8 cellular contexts compared by ENCODE assay signal in the genomic region with DNA sequence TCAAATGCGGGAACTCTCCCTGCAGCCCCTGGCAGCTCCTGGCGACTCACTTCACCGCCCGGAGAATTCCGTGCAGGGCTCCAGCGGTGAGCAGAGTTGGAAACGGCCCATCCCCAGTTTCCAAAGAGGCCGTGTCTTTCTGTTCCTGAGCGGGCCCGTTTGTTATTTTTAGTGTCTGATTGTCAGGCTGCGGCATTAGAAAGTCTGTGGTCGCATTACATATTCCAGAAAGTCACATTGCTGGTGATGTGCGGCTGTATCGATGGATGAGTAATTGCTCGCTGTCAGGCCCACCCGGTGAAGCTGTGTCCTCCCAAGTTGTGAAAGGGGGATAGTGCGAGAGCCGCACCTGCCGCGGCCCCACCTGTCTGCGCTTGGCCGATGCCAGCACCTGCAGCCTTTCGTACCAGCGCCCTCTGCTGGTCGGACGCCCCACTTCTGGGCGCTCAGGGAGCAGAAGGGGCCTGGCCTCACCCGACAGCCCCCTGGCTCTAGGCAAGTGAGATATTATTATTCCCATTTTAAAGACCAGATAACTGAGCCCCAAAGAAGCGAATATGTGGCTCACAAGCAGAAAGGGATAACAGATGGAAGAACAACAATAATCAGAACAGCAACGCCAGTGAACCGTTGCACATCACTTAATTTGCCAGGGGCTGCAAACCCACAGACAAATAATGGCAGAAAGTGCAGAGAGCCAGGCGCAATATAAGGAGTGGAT.
DNase-seq lines count a peak whose midpoint lies in the region; ATAC-seq and TF ChIP-seq lines count a peak whose summit lies in the region.

No MANE protein-coding gene starts in this region.

- no CpG with 5 or more reads among the region's 32 CpGs for WGBS in trophoblast cell (ENCODE audit: extremely low coverage, insufficient coverage, insufficient read length)

- H3K36me3 ChIP-seq in trophoblast cell (ENCODE audit: control insufficient read depth in 1 of 2, insufficient read depth in 2 of 2, low read length in 2 of 2): no peaks in the 10 kb centered on the region
- H3K36me3 ChIP-seq in upper lobe of right lung: no peaks in the 10 kb centered on the region

- H3K27me3 ChIP-seq in HL-60 (ENCODE audit: insufficient read depth, poor library complexity, severe bottlenecking): peaks cover 17% of the 10 kb centered on the region
- H3K27me3 ChIP-seq in trophoblast cell (ENCODE audit: insufficient read depth, low read length): no peaks in the 10 kb centered on the region
- H3K27me3 ChIP-seq in upper lobe of right lung: no peaks in the 10 kb centered on the region

- H3K4me3 ChIP-seq in HL-60 (replicated peaks; ENCODE audit: insufficient read depth, low read length): no peak overlapping the region
- H3K4me3 ChIP-seq in trophoblast cell (ENCODE audit: low read depth, low read length): no peak overlapping the region
- no peak overlapping the region for H3K4me3 ChIP-seq in upper lobe of right lung

- peak; percentile 90 for ATAC-seq in upper lobe of right lung

- no peak overlapping the region for H2BK12ac ChIP-seq in trophoblast cell (ENCODE audit: low read length)

- no peak overlapping the region for H3K18ac ChIP-seq in trophoblast cell (ENCODE audit: low read length)

- no peak overlapping the region for H3K14ac ChIP-seq in trophoblast cell (ENCODE audit: low read length)

- H2AFZ ChIP-seq in trophoblast cell (ENCODE audit: insufficient read depth, low read length, poor library complexity): no peak overlapping the region

- no peaks in the 10 kb centered on the region for H3K79me2 ChIP-seq in trophoblast cell (ENCODE audit: control insufficient read depth, insufficient read depth, low read length, poor library complexity)

- peaks cover 2% of the 10 kb centered on the region for H3K9me3 ChIP-seq in trophoblast cell (ENCODE audit: insufficient read depth, low read depth, low read length)
- H3K9me3 ChIP-seq in upper lobe of right lung: no peaks in the 10 kb centered on the region

- H3K4me3 Mint-ChIP-seq in glutamatergic neuron (ENCODE audit: unreplicated experiment): no peak overlapping the region

- H2AK5ac ChIP-seq in trophoblast cell (ENCODE audit: low read length): no peak overlapping the region

- no peaks in the 10 kb centered on the region for H3K79me1 ChIP-seq in trophoblast cell (ENCODE audit: low read length)

- TF ChIP-seq CTCF in HL-60 (IDR thresholded peaks at IDR 0.05; ENCODE audit: insufficient read depth, low read length) (peak; percentile 39), glutamatergic neuron (IDR thresholded peaks at IDR 0.05; ENCODE audit: partially characterized antibody, unreplicated experiment) (peak; percentile 87), upper lobe of right lung (IDR thresholded peaks at IDR 0.05) (peak; percentile 94)

- H3K27me3 Mint-ChIP-seq in glutamatergic neuron (ENCODE audit: unreplicated experiment): peaks cover 4% of the 10 kb centered on the region

- no peak overlapping the region for H3K4ac ChIP-seq in trophoblast cell (ENCODE audit: low read depth, low read length)

- intact Hi-C loops in upper lobe of right lung (cut with DNase I): no loop called here

- no peak overlapping the region for H4K91ac ChIP-seq in trophoblast cell (ENCODE audit: low read depth, low read length)

- H3K27ac ChIP-seq in HL-60 (replicated peaks): no peak overlapping the region
- no peak overlapping the region for H3K27ac ChIP-seq in trophoblast cell (ENCODE audit: low read depth, low read length)
- no peak overlapping the region for H3K27ac ChIP-seq in upper lobe of right lung

- H2BK5ac ChIP-seq in trophoblast cell (ENCODE audit: low read depth, low read length, poor library complexity): no peak overlapping the region

- DNase-seq in NCI-H524 (lab: John Stamatoyannopoulos, UW) (peak; percentile 39 to 64), NCI-H524 treated with DMSO at 0.1 percent for 48 hours (lab: John Stamatoyannopoulos, UW) (no peak), HL-60 (ENCODE audit: low read depth in 1 of 2, low spot score in 1 of 2) (peak; percentile 3 to 21), RPMI7951 (ENCODE audit: low read depth) (peak; percentile 22), activated gamma-delta T cell (lab: John Stamatoyannopoulos, UW) (peak; percentile 29), glutamatergic neuron (peak; percentile 81), trophoblast cell (peak; percentile 43 to 78), upper lobe of right lung (peak; percentile 86)

- H3K23ac ChIP-seq in trophoblast cell (ENCODE audit: low read length): no peak overlapping the region

- no peak overlapping the region for H3K9ac ChIP-seq in trophoblast cell (ENCODE audit: low read length)

- no peak overlapping the region for H4K8ac ChIP-seq in trophoblast cell (ENCODE audit: low read depth, low read length)

- no peak overlapping the region for H2BK120ac ChIP-seq in trophoblast cell (ENCODE audit: insufficient read depth, low read length, poor library complexity)

- no peak overlapping the region for H3K4me2 ChIP-seq in trophoblast cell (ENCODE audit: low read length)

- H3K4me1 ChIP-seq in trophoblast cell (ENCODE audit: control insufficient read depth in 1 of 2, insufficient read depth in 2 of 2, low read length in 2 of 2) (no peaks in the 10 kb centered on the region), upper lobe of right lung (peaks cover 5% of the 10 kb centered on the region)

- peaks cover 4% of the 10 kb centered on the region for H3K9me3 Mint-ChIP-seq in glutamatergic neuron (ENCODE audit: unreplicated experiment)

- H3K4me1 Mint-ChIP-seq in glutamatergic neuron (ENCODE audit: low read depth, unreplicated experiment): no peaks in the 10 kb centered on the region

- no peak overlapping the region for H3K27ac Mint-ChIP-seq in glutamatergic neuron (ENCODE audit: unreplicated experiment)

- H4K12ac ChIP-seq in trophoblast cell (ENCODE audit: low read depth, low read length): no peak overlapping the region

- peaks cover 10% of the 10 kb centered on the region for H3K36me3 Mint-ChIP-seq in glutamatergic neuron (ENCODE audit: unreplicated experiment)

Comparison
In these comparisons a context has a peak if more than half of its experiments do, and no peak if none do; other contexts are left out.
1. CTCF ChIP-seq: peak in every context shown above with its lines; median percentile 94 in upper lobe of right lung; 87 in glutamatergic neuron; 39 in HL-60.